8 cellular contexts compared by ENCODE assay signal in genomic region chr7:152336754-152337368, GRCh38.
DNase-seq lines count a peak whose midpoint lies in the region; ATAC-seq, FAIRE-seq and TF ChIP-seq lines count a peak whose summit lies in the region.

No MANE protein-coding gene starts in this region.

- peak; percentile 58 for FAIRE-seq in H54 (lab: Jason Lieb, UNC)

- peak; percentile 67 to 83 (median 76) for ATAC-seq in psoas muscle
- ATAC-seq in stimulated activated memory B cell treated with anti-CD40 and anti-IgM and Interleukin-4, amounts not matched to agents 10 μg/mL and 1 μg/mL and 100 μg/mL, for 72 hours = no peak

- no peaks in the 10 kb centered on the region for H3K9me3 Mint-ChIP-seq in activated CD4-positive, alpha-beta T cell treated with anti-CD3 and anti-CD28 coated beads, Interleukin-2, amount 10 ng/mL, durations not matched to agents 7 days and 5 days
- H3K9me3 Mint-ChIP-seq in stimulated activated memory B cell treated with anti-CD40 and anti-IgM and Interleukin-4, amounts not matched to agents 10 μg/mL and 1 μg/mL and 100 μg/mL, for 72 hours = no peaks in the 10 kb centered on the region

- intact Hi-C loops in psoas muscle (cut with DNase I) = loop anchor here (5.0 to 10.0 kb wide), 2 partner anchors 368 to 370 kb away; no protein-coding TSS in a partner anchor

- peak; percentile 8 for DNase-seq in stimulated activated CD4-positive, alpha-beta T cell treated with anti-CD3 and anti-CD28 coated beads, Interleukin-15, amount 100 ng/mL, for 24 hours
- no peak for DNase-seq in stimulated activated CD4-positive, alpha-beta T cell treated with anti-CD3 and anti-CD28 coated beads, Interleukin-1b, Interleukin-23, amount 100 ng/mL, for 48 hours
- DNase-seq in H54 (ENCODE audit: insufficient read length, low spot score) (no peak), NCI-H1092 treated with DMSO at 0.1 percent for 48 hours (lab: John Stamatoyannopoulos, UW) (peak; percentile 70), globus pallidus (ENCODE audit: low spot score) (peak; percentile 54), psoas muscle (no peak)
- peak; percentile 33 for DNase-seq in activated CD4-positive, alpha-beta T cell treated with anti-CD3 and anti-CD28 coated beads, Interleukin-2, amount 10 ng/mL, durations not matched to agents 7 days and 5 days

- H3K36me3 Mint-ChIP-seq in activated CD4-positive, alpha-beta T cell treated with anti-CD3 and anti-CD28 coated beads, Interleukin-2, amount 10 ng/mL, durations not matched to agents 7 days and 5 days (ENCODE audit: low read depth) = peaks cover 3% of the 10 kb centered on the region
- H3K36me3 Mint-ChIP-seq in stimulated activated memory B cell treated with anti-CD40 and anti-IgM and Interleukin-4, amounts not matched to agents 10 μg/mL and 1 μg/mL and 100 μg/mL, for 72 hours = no peaks in the 10 kb centered on the region

- H3K36me3 ChIP-seq in psoas muscle (ENCODE audit: insufficient read depth in 1 of 2, low read depth in 1 of 2) = no peaks in the 10 kb centered on the region

- H3K27ac Mint-ChIP-seq in activated CD4-positive, alpha-beta T cell treated with anti-CD3 and anti-CD28 coated beads, Interleukin-2, amount 10 ng/mL, durations not matched to agents 7 days and 5 days = peak overlapping the region; percentile 88
- H3K27ac Mint-ChIP-seq in stimulated activated memory B cell treated with anti-CD40 and anti-IgM and Interleukin-4, amounts not matched to agents 10 μg/mL and 1 μg/mL and 100 μg/mL, for 72 hours = no peak overlapping the region

- no peaks in the 10 kb centered on the region for H3K27me3 ChIP-seq in psoas muscle (ENCODE audit: insufficient read depth in 3 of 3, low read length in 2 of 3)

- no peaks in the 10 kb centered on the region for H3K27me3 Mint-ChIP-seq in activated CD4-positive, alpha-beta T cell treated with anti-CD3 and anti-CD28 coated beads, Interleukin-2, amount 10 ng/mL, durations not matched to agents 7 days and 5 days
- H3K27me3 Mint-ChIP-seq in stimulated activated memory B cell treated with anti-CD40 and anti-IgM and Interleukin-4, amounts not matched to agents 10 μg/mL and 1 μg/mL and 100 μg/mL, for 72 hours = no peaks in the 10 kb centered on the region

- TF ChIP-seq POLR2A in H54 (IDR thresholded peaks at IDR 0.05; ENCODE audit: low read depth, low read length) = no peak

- CTCF ChIA-PET in activated CD4-positive, alpha-beta T cell treated with anti-CD3 and anti-CD28 coated beads, Interleukin-2, amount 10 ng/mL, durations not matched to agents 7 days and 5 days (lab: Charles Lee) = interaction anchor here (0.6 to 0.9 kb wide), 3 partner anchors 12 to 267 kb away, joined by 3 to 5 read pairs (median 5); no protein-coding TSS in a partner anchor

- no peaks in the 10 kb centered on the region for H3K9me3 ChIP-seq in psoas muscle

- peak overlapping the region; percentile 75 for H3K4me3 Mint-ChIP-seq in activated CD4-positive, alpha-beta T cell treated with anti-CD3 and anti-CD28 coated beads, Interleukin-2, amount 10 ng/mL, durations not matched to agents 7 days and 5 days
- no peak overlapping the region for H3K4me3 Mint-ChIP-seq in stimulated activated memory B cell treated with anti-CD40 and anti-IgM and Interleukin-4, amounts not matched to agents 10 μg/mL and 1 μg/mL and 100 μg/mL, for 72 hours

- H3K4me1 Mint-ChIP-seq in activated CD4-positive, alpha-beta T cell treated with anti-CD3 and anti-CD28 coated beads, Interleukin-2, amount 10 ng/mL, durations not matched to agents 7 days and 5 days = peaks cover 29% of the 10 kb centered on the region
- peaks cover 80% of the 10 kb centered on the region for H3K4me1 Mint-ChIP-seq in stimulated activated memory B cell treated with anti-CD40 and anti-IgM and Interleukin-4, amounts not matched to agents 10 μg/mL and 1 μg/mL and 100 μg/mL, for 72 hours

- no peak overlapping the region for H3K4me3 ChIP-seq in psoas muscle

- POLR2A ChIA-PET in activated CD4-positive, alpha-beta T cell treated with anti-CD3 and anti-CD28 coated beads, Interleukin-2, amount 10 ng/mL, durations not matched to agents 7 days and 5 days (lab: Charles Lee) = no interaction called here

- TF ChIP-seq CTCF in psoas muscle (IDR thresholded peaks at IDR 0.05) = peak; percentile 55

- 28 to 50% (median 32%) methylated on average over 4 of the region's 4 CpGs for WGBS in psoas muscle, 3 donors

- peaks cover 77% of the 10 kb centered on the region for H3K4me1 ChIP-seq in psoas muscle

- no peak overlapping the region for H3K27ac ChIP-seq in psoas muscle

Comparison
In these comparisons a context has a peak if more than half of its experiments do, and no peak if none do; other contexts are left out.
1. DNase-seq: peak in stimulated activated CD4-positive, alpha-beta T cell treated with anti-CD3 and anti-CD28 coated beads, Interleukin-15, amount 100 ng/mL, for 24 hours (single experiment), NCI-H1092 treated with DMSO at 0.1 percent for 48 hours (single experiment), activated CD4-positive, alpha-beta T cell treated with anti-CD3 and anti-CD28 coated beads, Interleukin-2, amount 10 ng/mL, durations not matched to agents 7 days and 5 days (single experiment) and globus pallidus (single experiment); none in stimulated activated CD4-positive, alpha-beta T cell treated with anti-CD3 and anti-CD28 coated beads, Interleukin-1b, Interleukin-23, amount 100 ng/mL, for 48 hours (single experiment), H54 (single experiment) and psoas muscle (0 of 2).